8 cellular contexts compared by ENCODE assay signal in genomic region chrX:14095702-14096101, GRCh38.
DNase-seq lines count a peak whose midpoint lies in the region; ATAC-seq and TF ChIP-seq lines count a peak whose summit lies in the region.

No MANE protein-coding gene starts in this region.

- no peak overlapping the region for H3K27ac ChIP-seq in prostate gland

- TF ChIP-seq CTCF in AG09309 (IDR thresholded peaks at IDR 0.05; ENCODE audit: control insufficient read depth, insufficient read depth, low read depth, low read length, missing control alignments) (peak; percentile 77), fibroblast of pulmonary artery (IDR thresholded peaks at IDR 0.05; ENCODE audit: low read length, missing control alignments) (peak; percentile 69), prostate gland (IDR thresholded peaks at IDR 0.05) (peak in 3 of 4 experiments; percentile 34 to 55 (median 54))

- no peaks in the 10 kb centered on the region for H3K4me1 ChIP-seq in prostate gland (replicated peaks)

- intact Hi-C loops in prostate gland (cut with DNase I), result loop anchor here (10.0 kb wide), 1 partner anchor 1049 kb away; no protein-coding TSS in a partner anchor

- H3K4me3 ChIP-seq in AG09309 (ENCODE audit: control insufficient read depth, low read depth, low read length) (no peak overlapping the region), fibroblast of pulmonary artery (replicated peaks; ENCODE audit: low read depth, low read length) (no peak overlapping the region), prostate gland (no peak overlapping the region)

- peak; percentile 95 for ATAC-seq in GM19395 (IDR thresholded peaks at IDR 0.05; ENCODE audit: unreplicated experiment)

- H3K27me3 ChIP-seq in prostate gland (replicated peaks; ENCODE audit: insufficient read depth), result no peaks in the 10 kb centered on the region

- H3K9me3 ChIP-seq in prostate gland, result no peaks in the 10 kb centered on the region

- no peak for TF ChIP-seq POLR2A in prostate gland (IDR thresholded peaks at IDR 0.05)

- DNase-seq in AG09309 (ENCODE audit: low read depth), result peak; percentile 27
- DNase-seq in HuH-7 (ENCODE audit: low spot score), result peak; percentile 6
- peak; percentile 43 for DNase-seq in activated CD8-positive, alpha-beta memory T cell treated with anti-CD3 and anti-CD28 coated beads, Interleukin-2, amount 50 U/mL, for 48 hours
- peak; percentile 74 for DNase-seq in fibroblast of pulmonary artery (ENCODE audit: low read depth)
- DNase-seq in prostate gland (ENCODE audit: low spot score), result no peak
- DNase-seq in NCI-H1694 (lab: John Stamatoyannopoulos, UW), result no peak
- DNase-seq in DMS53 treated with DMSO at 0.1 percent for 48 hours (lab: John Stamatoyannopoulos, UW; ENCODE audit: unreplicated experiment), result no peak

- WGBS in prostate gland, result 20% methylated on average over 13 of the region's 13 CpGs

- H3K36me3 ChIP-seq in prostate gland, result no peaks in the 10 kb centered on the region

Comparison
In these comparisons a context has a peak if more than half of its experiments do, and no peak if none do; other contexts are left out.
1. DNase-seq: peak in AG09309 (single experiment), HuH-7 (single experiment), activated CD8-positive, alpha-beta memory T cell treated with anti-CD3 and anti-CD28 coated beads, Interleukin-2, amount 50 U/mL, for 48 hours (single experiment) and fibroblast of pulmonary artery (single experiment); none in prostate gland (single experiment), NCI-H1694 (single experiment) and DMS53 treated with DMSO at 0.1 percent for 48 hours (single experiment).
2. Peak in every context shown above with its lines, with median percentiles within 50 percentile points of each other: CTCF ChIP-seq.